In the genomic region with DNA sequence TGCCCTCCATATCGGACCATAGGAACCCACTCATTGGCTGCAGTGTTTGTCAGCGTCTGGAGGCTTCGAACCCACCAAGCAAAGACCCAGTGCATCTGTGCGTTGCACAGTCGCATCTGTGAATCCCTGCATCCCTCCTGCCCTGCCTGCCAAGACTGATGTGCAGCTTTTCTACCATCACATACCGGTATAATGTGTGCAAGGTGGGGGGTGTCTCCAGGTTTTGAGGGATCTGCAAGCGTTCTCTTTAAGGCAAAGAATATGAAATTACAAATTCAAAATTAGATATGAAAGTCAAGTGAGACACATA, we compare ENCODE assay signal across 9 cellular contexts. TPM values are rescaled to one million over a fixed set of nuclear protein-coding genes. Genes with fewer than 3 reads are reported as not detected.
DNase-seq lines count a peak whose midpoint lies in the region; ATAC-seq and TF ChIP-seq lines count a peak whose summit lies in the region.
"Had no signal": no experiment of that assay in that cellular context is flagged by ENCODE, and none has a peak within 500 bp of the region (broad histone marks: within the 10 kb centered on the region; RNA-seq: fewer than 3 reads in every experiment).

No MANE protein-coding gene starts in this region.

- no peaks in the 10 kb centered on the region for H3K27me3 ChIP-seq in right atrium auricular region
- no peaks in the 10 kb centered on the region for H3K27me3 ChIP-seq in mucosa of stomach (ENCODE audit: control insufficient read depth, insufficient read depth, low read length)

- no peak for TF ChIP-seq CTCF in right atrium auricular region (IDR thresholded peaks at IDR 0.05)

- DNase-seq in right atrium auricular region (ENCODE audit: low spot score) (no peak), Right ventricle myocardium inferior (ENCODE audit: missing footprints) (no peak), caudate nucleus (lab: John Stamatoyannopoulos, UW) (peak in 1 of 61 donors; percentile 52), ACHN (no peak), NCI-H446 treated with DMSO at 0.1 percent for 48 hours (lab: John Stamatoyannopoulos, UW) (no peak), left colon (no peak)

- intact Hi-C loops in Right ventricle myocardium inferior (cut with DNase I), result loop anchor here (5.0 kb wide), 1 partner anchor 87 kb away; no protein-coding TSS in a partner anchor
- intact Hi-C loops in left colon (cut with DNase I, micrococcal nuclease), result no loop called here

- ATAC-seq in Right ventricle myocardium inferior, result no peak
- no peak for ATAC-seq in GM18520 (IDR thresholded peaks at IDR 0.05; ENCODE audit: unreplicated experiment)
- ATAC-seq in left colon, result no peak

- no peak overlapping the region for H3K27ac ChIP-seq in right atrium auricular region
- H3K27ac ChIP-seq in caudate nucleus (ENCODE audit: low read depth, low read length), result peak overlapping the region; percentile 52

- H3K9ac ChIP-seq in mucosa of stomach (ENCODE audit: low read length), result no peak overlapping the region

- H3K4me3 ChIP-seq in right atrium auricular region, result peak overlapping the region; percentile 67 to 75
- H3K4me3 ChIP-seq in mucosa of stomach (ENCODE audit: low read length), result peak overlapping the region; percentile 23

- in situ Hi-C loops in ACHN (cut with HindIII; ENCODE audit: low pct_ligation_motif_present, low pct_unique_long_range_greater_than_20kb, low sequenced_read_pairs), result no loop called here

- H3K36me3 ChIP-seq in right atrium auricular region (no peaks in the 10 kb centered on the region), mucosa of stomach (ENCODE audit: control insufficient read depth, insufficient read depth, low read length) (no peaks in the 10 kb centered on the region)

- peaks cover 0 to 18% of the 10 kb centered on the region in 2 donors for H3K4me1 ChIP-seq in right atrium auricular region
- no peaks in the 10 kb centered on the region for H3K4me1 ChIP-seq in mucosa of stomach (ENCODE audit: control insufficient read depth, insufficient read depth, low read length)

- H3K9me3 ChIP-seq in right atrium auricular region, result no peaks in the 10 kb centered on the region
- no peaks in the 10 kb centered on the region for H3K9me3 ChIP-seq in mucosa of stomach (ENCODE audit: control insufficient read depth, low read length)

RNA-seq across cellular contexts. Expression of a gene that starts 0.3 kb away (rescaled TPM):
- total RNA-seq in right atrium auricular region, result not detected
- total RNA-seq in Right ventricle myocardium inferior, result not detected
- total RNA-seq in left colon, result under 1 TPM in 1 of 2 donors, not detected in 1; 0.39 TPM
- total RNA-seq: posterior vena cava had no signal

RNA-seq across cellular contexts. Expression of a gene that starts 18.4 kb away (rescaled TPM):
- total RNA-seq in right atrium auricular region (100 to 1,000 TPM; 174 to 288 TPM), Right ventricle myocardium inferior (396 TPM), left colon (1 to 10 TPM; 3.9 to 6.3 TPM)

Comparison
In these comparisons a context has a peak if more than half of its experiments do, and no peak if none do; other contexts are left out.
1. RNA of a gene that starts 18.4 kb away (total RNA-seq): 396 TPM in Right ventricle myocardium inferior (single experiment) and 174 to 288 TPM in right atrium auricular region; 3.9 to 6.3 TPM in left colon; every median in the first group is over 10 times any median in the second.